ENCODE assay signal across 23 cellular contexts in genomic region chr9:119500072-119500771, GRCh38.
DNase-seq lines count a peak whose midpoint lies in the region; ATAC-seq, FAIRE-seq and TF ChIP-seq lines count a peak whose summit lies in the region.
"Had no signal": no experiment of that assay in that cellular context is flagged by ENCODE, and none has a peak within 500 bp of the region (broad histone marks: within the 10 kb centered on the region; RNA-seq: fewer than 3 reads in every experiment).

No MANE protein-coding gene starts in this region.

- H3K18ac ChIP-seq in H1 (ENCODE audit: extremely low read depth, low read length) = no peak overlapping the region

- TF ChIP-seq POLR2A in H1 (IDR thresholded peaks at IDR 0.05; ENCODE audit: control extremely low read depth in 1 of 2, low read depth in 2 of 2, low read length in 2 of 2) = no peak

- H3K27me3 ChIP-seq in GM23248 (replicated peaks; ENCODE audit: insufficient read depth) (no peaks in the 10 kb centered on the region), H1 (replicated peaks in 1 of 4; ENCODE audit: control insufficient read depth in 3 of 4, extremely low read depth in 1 of 4, insufficient read depth in 3 of 4, low read length in 3 of 4) (no peaks in the 10 kb centered on the region), lung (ENCODE audit: control insufficient read depth, insufficient read depth) (no peaks in the 10 kb centered on the region)
- H3K27me3 ChIP-seq: heart left ventricle, ovary had no signal

- no peak overlapping the region; the same call in 1 of the 2 replicates for H2BK12ac ChIP-seq in H1 (ENCODE audit: low read depth, low read length)

- no peak overlapping the region for H3K4me3 ChIP-seq in GM23248
- H3K4me3 ChIP-seq in H1 (ENCODE audit: extremely low read depth in 1 of 4, insufficient read depth in 2 of 4, low read depth in 3 of 4, low read length in 4 of 4) = no peak overlapping the region
- no peak overlapping the region for H3K4me3 ChIP-seq in lung
- H3K4me3 ChIP-seq in coronary artery = no peak overlapping the region
- H3K4me3 ChIP-seq: heart left ventricle, ovary, skin epidermis had no signal

- no peaks in the 10 kb centered on the region for H3F3A ChIP-seq in GM23248 (ENCODE audit: insufficient read depth)

- no peak overlapping the region for H3K9ac ChIP-seq in GM23248
- H3K9ac ChIP-seq in H1 (replicated peaks in 1 of 4; ENCODE audit: extremely low read depth in 1 of 4, low read depth in 3 of 4, low read length in 3 of 4) = no peak overlapping the region

- no peak overlapping the region for H2BK15ac ChIP-seq in H1 (ENCODE audit: low read length)

- no peak for TF ChIP-seq EP300 in H1 (IDR thresholded peaks at IDR 0.05; ENCODE audit: borderline replicate concordance in 1 of 2, low read depth in 2 of 2, low read length in 2 of 2)

- H3K23ac ChIP-seq in H1 (ENCODE audit: insufficient read length) = no peak overlapping the region

- H3K79me2 ChIP-seq in GM23248 (ENCODE audit: insufficient read depth) (no peaks in the 10 kb centered on the region), H1 (ENCODE audit: control insufficient read depth in 1 of 2, insufficient read depth in 2 of 2, low read length in 2 of 2) (no peaks in the 10 kb centered on the region)

- no peaks in the 10 kb centered on the region for H3K36me3 ChIP-seq in GM23248 (ENCODE audit: low read depth)
- no peaks in the 10 kb centered on the region for H3K36me3 ChIP-seq in H1 (ENCODE audit: control insufficient read depth in 2 of 4, insufficient read depth in 4 of 4, low read length in 3 of 4)
- H3K36me3 ChIP-seq in lung (ENCODE audit: control insufficient read depth in 2 of 2, insufficient read depth in 2 of 2, low read length in 2 of 2) = no peaks in the 10 kb centered on the region
- H3K36me3 ChIP-seq: heart left ventricle, ovary had no signal

- H4K8ac ChIP-seq in H1 (ENCODE audit: extremely low read depth, insufficient read depth, low read length) = no peak overlapping the region; the same call in 1 of the 2 replicates

- H3K23me2 ChIP-seq in H1 (ENCODE audit: low read depth, low read length) = no peaks in the 10 kb centered on the region; the same call in 1 of the 2 replicates

- TF ChIP-seq CTCF in H1 (IDR thresholded peaks at IDR 0.05; ENCODE audit: control extremely low read depth in 1 of 3, insufficient read depth in 1 of 3, low read depth in 1 of 3, low read length in 3 of 3) = no peak
- TF ChIP-seq CTCF in lung (IDR thresholded peaks at IDR 0.05; ENCODE audit: control extremely low read depth, extremely low read depth) = no peak
- TF ChIP-seq CTCF in coronary artery (IDR thresholded peaks at IDR 0.05) = no peak

- no peak overlapping the region for H3K4ac ChIP-seq in H1 (replicated peaks; ENCODE audit: insufficient read length, low read depth, low read length)

- H2BK120ac ChIP-seq in H1 (replicated peaks; ENCODE audit: low read depth, low read length) = no peak overlapping the region

- no peak overlapping the region for H4K5ac ChIP-seq in H1 (ENCODE audit: insufficient read length, low read depth, low read length)

- ATAC-seq in lung (ENCODE audit: insufficient read depth, low FRiP score) (peak; percentile 34), Right ventricle myocardium superior (ENCODE audit: poor library complexity) (no peak)
- ATAC-seq: heart left ventricle; stimulated activated memory B cell treated with anti-CD40 and anti-IgM and Interleukin-4, amounts not matched to agents 10 μg/mL and 1 μg/mL and 100 μg/mL, for 72 hours had no signal

- H2AK5ac ChIP-seq in H1 (ENCODE audit: low read depth, low read length) = no peak overlapping the region

- H3K9me3 ChIP-seq in GM23248 (ENCODE audit: low read depth) = no peaks in the 10 kb centered on the region
- H3K9me3 ChIP-seq in H1 (ENCODE audit: insufficient read depth in 2 of 2, low read depth in 1 of 2, low read length in 1 of 2) = no peaks in the 10 kb centered on the region
- H3K9me3 ChIP-seq in lung (ENCODE audit: control insufficient read depth in 2 of 2, insufficient read depth in 1 of 2, low read length in 1 of 2) = no peaks in the 10 kb centered on the region
- H3K9me3 ChIP-seq: heart left ventricle, ovary had no signal

- H2BK5ac ChIP-seq in H1 (ENCODE audit: low read depth, low read length) = no peak overlapping the region

- H4K91ac ChIP-seq in H1 (replicated peaks; ENCODE audit: insufficient read length, low read length) = no peak overlapping the region

- WGBS in GM23248 (ENCODE audit: low coverage in 1 of 2, low lambda C conversion rate in 2 of 2, missing lambda C conversion rate in 2 of 2), 2 experiments = 75 to 77% methylated on average over 6 of the region's 6 CpGs
- 81% methylated on average over 6 of the region's 6 CpGs; no CpG with 5 or more reads in 1 of the 2 experiments for whole genome bisulfite sequencing in H1 (ENCODE audit: extremely low coverage in 1 of 2, insufficient coverage in 1 of 2, insufficient read length in 1 of 2, insufficient replicate concordance in 2 of 2, low coverage in 1 of 2, low lambda C conversion rate in 2 of 2, missing lambda C conversion rate in 1 of 2), 2 experiments
- 88% methylated on average over 6 of the region's 6 CpGs for WGBS in lung, 2 donors

- H3K14ac ChIP-seq in H1 (ENCODE audit: insufficient read length) = no peak overlapping the region

- FAIRE-seq in H1 (lab: Jason Lieb, UNC) = no peak
- FAIRE-seq: GM12892 had no signal

- TF ChIP-seq RAD21 in H1 (IDR thresholded peaks at IDR 0.05 in 1 of 2, conservative IDR thresholded peaks at IDR 0.05 in 1 of 2; ENCODE audit: low read depth in 2 of 2, low read length in 2 of 2) = no peak

- DNase-seq in GM23248 (peak; percentile 28), NCI-H2171 (lab: John Stamatoyannopoulos, UW) (peak; percentile 44), H1 (ENCODE audit: low read depth in 1 of 2, low spot score in 2 of 2) (no peak), lung (ENCODE audit: low spot score) (no peak), coronary artery (ENCODE audit: low spot score) (no peak), Ammon's horn (ENCODE audit: low spot score) (no peak), Right ventricle myocardium superior (no peak)
- DNase-seq: activated CD4-positive, alpha-beta T cell treated with anti-CD3 and anti-CD28 coated beads for 48 hours; activated effector memory CD4-positive, alpha-beta T cell treated with anti-CD3 and anti-CD28 coated beads, Interleukin-2, amount 50 U/mL, for 16 hours; activated T-cell treated with anti-CD3 and anti-CD28 coated beads, Interleukin-2, amount 50 U/mL, for 1 hour; C1 segment of cervical spinal cord; COR-L47; foreskin melanocyte; heart left ventricle; NCI-H1092 treated with DMSO at 0.1 percent for 48 hours; NCI-H187; NCI-H526 treated with DMSO at 0.1 percent for 48 hours; ovary; RPMI8226; substantia nigra had no signal

- H2AFZ ChIP-seq in GM23248 (no peak overlapping the region), H1 (ENCODE audit: low read length) (no peak overlapping the region)

- H3K4me1 ChIP-seq in GM23248 (ENCODE audit: insufficient read depth) = no peaks in the 10 kb centered on the region
- no peaks in the 10 kb centered on the region for H3K4me1 ChIP-seq in H1 (replicated peaks in 1 of 4; ENCODE audit: control insufficient read depth in 3 of 4, insufficient read depth in 4 of 4, low read length in 3 of 4)
- H3K4me1 ChIP-seq in lung (ENCODE audit: control insufficient read depth in 2 of 2, insufficient read depth in 2 of 2, low read length in 2 of 2) = no peaks in the 10 kb centered on the region
- H3K4me1 ChIP-seq: heart left ventricle had no signal

- CTCF ChIA-PET in H1 (lab: Charles Lee; ENCODE audit: partially characterized antibody) = interaction anchor here (0.5 to 1.6 kb wide), 4 partner anchors 9 to 1342 kb away, joined by 3 to 5 read pairs (median 3); no protein-coding TSS in a partner anchor

- no peak overlapping the region for H3K4me2 ChIP-seq in GM23248 (ENCODE audit: unreplicated experiment)
- H3K4me2 ChIP-seq in H1 (ENCODE audit: insufficient read depth in 1 of 2, low read depth in 2 of 2, low read length in 2 of 2) = no peak overlapping the region

- no peaks in the 10 kb centered on the region for H3K79me1 ChIP-seq in H1 (ENCODE audit: low read depth, low read length)

- intact Hi-C loops in Right ventricle myocardium superior (cut with DNase I) = no loop called here

- H4K20me1 ChIP-seq in GM23248 (ENCODE audit: insufficient read depth) = no peaks in the 10 kb centered on the region
- no peaks in the 10 kb centered on the region for H4K20me1 ChIP-seq in H1 (replicated peaks in 1 of 2; ENCODE audit: control insufficient read depth in 1 of 2, insufficient read depth in 2 of 2, low read length in 2 of 2)

- POLR2A ChIA-PET in H1 (lab: Charles Lee; ENCODE audit: partially characterized antibody) = no interaction called here

- H2BK20ac ChIP-seq in H1 (ENCODE audit: low read length) = no peak overlapping the region

- no peaks in the 10 kb centered on the region for H3K9me2 ChIP-seq in GM23248 (ENCODE audit: insufficient read depth)

- no peak overlapping the region for H3K56ac ChIP-seq in H1 (replicated peaks; ENCODE audit: insufficient read length, low read depth, low read length)

- in situ Hi-C loops in GM23248 (cut with MboI) = no loop called here

- H3K27ac ChIP-seq in GM23248 (no peak overlapping the region), H1 (ENCODE audit: low read depth, low read length) (no peak overlapping the region), lung (ENCODE audit: low read depth in 1 of 2, low read length in 1 of 2) (no peak overlapping the region), coronary artery (no peak overlapping the region)
- H3K27ac ChIP-seq: heart left ventricle, ovary, skin epidermis had no signal

TF ChIP-seq in H1, 55 proteins besides CTCF, POLR2A, EP300 and RAD21:
- TF ChIP-seq MAFK (IDR thresholded peaks at IDR 0.05; ENCODE audit: low read depth, low read length) (peak; percentile 85), ZNF274 (IDR thresholded peaks at IDR 0.05; ENCODE audit: borderline replicate concordance, extremely low read depth, low read length) (no peak), BACH1 (IDR thresholded peaks at IDR 0.05; ENCODE audit: low read length) (peak; percentile 74; the same call in 1 of the 2 replicates)

Comparison
In these comparisons a context has a peak if more than half of its experiments do, and no peak if none do; other contexts are left out.
1. DNase-seq: peak in GM23248 (single experiment) and NCI-H2171 (single experiment); none in H1 (0 of 2), lung (single experiment), coronary artery (single experiment), Ammon's horn (single experiment) and Right ventricle myocardium superior (single experiment).